11 cellular contexts compared by ENCODE assay signal in genomic region chr6:98880486-98880885, GRCh38. TPM values are rescaled to one million over a fixed set of nuclear protein-coding genes. Genes with fewer than 3 reads are reported as not detected.
DNase-seq lines count a peak whose midpoint lies in the region; ATAC-seq, FAIRE-seq and TF ChIP-seq lines count a peak whose summit lies in the region.
"Had no signal": no experiment of that assay in that cellular context is flagged by ENCODE, and none has a peak within 500 bp of the region (broad histone marks: within the 10 kb centered on the region; RNA-seq: fewer than 3 reads in every experiment).

No MANE protein-coding gene starts in this region.

- no peak for FAIRE-seq in GM19239 (lab: Jason Lieb, UNC)

- intact Hi-C loops in uterus (cut with DNase I; ENCODE audit: low total_unique reads) = no loop called here

- no peaks in the 10 kb centered on the region for H3K36me3 ChIP-seq in uterus

- ATAC-seq in GM19351 (IDR thresholded peaks at IDR 0.05; ENCODE audit: unreplicated experiment) (peak; percentile 90), HG02938 (IDR thresholded peaks at IDR 0.05; ENCODE audit: unreplicated experiment) (peak; percentile 96)
- ATAC-seq: GM23338 had no signal

- H3K4me3 ChIP-seq in GM12865 (ENCODE audit: low read depth, low read length) = no peak overlapping the region
- H3K4me3 ChIP-seq in uterus = no peak overlapping the region
- H3K4me3 ChIP-seq: GM23338 had no signal

- H3K27ac ChIP-seq in uterus = no peak overlapping the region

- no peaks in the 10 kb centered on the region for H3K4me1 ChIP-seq in uterus

- DNase-seq in GM12865 (ENCODE audit: low read depth) (peak; percentile 36), NAMALWA (ENCODE audit: low spot score) (peak; percentile 10), uterus (no peak), GM19239 (ENCODE audit: insufficient read length, low spot score) (no peak), DMS114 treated with DMSO at 0.1 percent for 48 hours (lab: John Stamatoyannopoulos, UW; ENCODE audit: unreplicated experiment) (no peak), HUDEP-2 (lab: John Stamatoyannopoulos, UW; ENCODE audit: unreplicated experiment in 76 of 76) (no peak)
- DNase-seq: CD4-positive, alpha-beta memory T cell; SW 1271 had no signal

- H3K9me3 ChIP-seq in uterus = no peaks in the 10 kb centered on the region

- TF ChIP-seq CTCF in GM12865 (IDR thresholded peaks at IDR 0.05; ENCODE audit: insufficient read depth, low read depth, low read length, missing control alignments) (no peak), uterus (IDR thresholded peaks at IDR 0.05) (no peak)

- H3K27me3 ChIP-seq in uterus = no peaks in the 10 kb centered on the region

- TF ChIP-seq POLR2A in uterus (IDR thresholded peaks at IDR 0.05) = no peak

RNA-seq across cellular contexts. Expression of gene POU3F2, which starts 46.1 kb away (rescaled TPM):
- total RNA-seq in uterus = not detected
- total RNA-seq: CD4-positive, alpha-beta memory T cell had no signal

Comparison
In these comparisons a context has a peak if more than half of its experiments do, and no peak if none do; other contexts are left out.
1. DNase-seq: peak in GM12865 (single experiment) and NAMALWA (single experiment); none in uterus (0 of 2), GM19239 (single experiment), DMS114 treated with DMSO at 0.1 percent for 48 hours (single experiment) and HUDEP-2 (0 of 76).